Comparison of ENCODE assay signal across 1 cellular context in genomic region chr7:77944183-77945182, GRCh38.
TF ChIP-seq lines count a peak whose summit lies in the region.

No MANE protein-coding gene starts in this region.

TF ChIP-seq in K562, 482 proteins besides CTCF, POLR2A, EP300 and RAD21 (continued from another document and continues in another):
- no peak for TF ChIP-seq UBTF (IDR thresholded peaks at IDR 0.05; ENCODE audit: borderline replicate concordance in 1 of 2, low read depth in 2 of 2, low read length in 2 of 2)
- TF ChIP-seq TFAM (CRISPR knock-in tag; conservative IDR thresholded peaks at IDR 0.05) = no peak
- TF ChIP-seq MED1 (CRISPR knock-in tag; IDR thresholded peaks at IDR 0.05; ENCODE audit: borderline replicate concordance) = no peak
- TF ChIP-seq FOXP4 (CRISPR knock-in tag; IDR thresholded peaks at IDR 0.05; ENCODE audit: borderline replicate concordance) = no peak
- peak; percentile 56 for TF ChIP-seq HDAC3 (IDR thresholded peaks at IDR 0.05; ENCODE audit: borderline replicate concordance, partially characterized antibody)
- TF ChIP-seq SIN3B (IDR thresholded peaks at IDR 0.05; ENCODE audit: low read depth) = no peak
- TF ChIP-seq E2F8 (IDR thresholded peaks at IDR 0.05; ENCODE audit: low read depth, partially characterized antibody) = peak; percentile 49
- TF ChIP-seq FOXA1 (IDR thresholded peaks at IDR 0.05; ENCODE audit: borderline replicate concordance) = peak; percentile 38; the same call in 1 of the 2 replicates
- no peak for TF ChIP-seq PHF20 (IDR thresholded peaks at IDR 0.05; ENCODE audit: partially characterized antibody)
- TF ChIP-seq NBN (IDR thresholded peaks at IDR 0.05; ENCODE audit: low read depth) = peak; percentile 44; the same call in 1 of the 2 replicates
- TF ChIP-seq FOXK2 (conservative IDR thresholded peaks at IDR 0.05 in 1 of 2, IDR thresholded peaks at IDR 0.05 in 1 of 2; ENCODE audit: low read depth in 2 of 2) = peak in 1 of 2 experiments; percentile 39; a peak in 1 of 4 replicates
- peak; percentile 64 for TF ChIP-seq CHAMP1 (IDR thresholded peaks at IDR 0.05)
- peak; percentile 32; the same call in 1 of the 2 replicates for TF ChIP-seq MTA2 (IDR thresholded peaks at IDR 0.05; ENCODE audit: low read depth)
- TF ChIP-seq SRF (CRISPR knock-in tag; IDR thresholded peaks at IDR 0.05) = no peak
- peak; percentile 58 for TF ChIP-seq HES1 (IDR thresholded peaks at IDR 0.05; ENCODE audit: low read depth)
- no peak for TF ChIP-seq SNAPC5 (CRISPR knock-in tag; IDR thresholded peaks at IDR 0.05)
- no peak for TF ChIP-seq HNRNPH1 (optimal IDR thresholded peaks at IDR 0.05; ENCODE audit: low read depth, low read length)
- TF ChIP-seq NR0B1 (IDR thresholded peaks at IDR 0.05; ENCODE audit: partially characterized antibody) = no peak
- TF ChIP-seq PTRF (tag; IDR thresholded peaks at IDR 0.05) = no peak
- no peak for TF ChIP-seq RERE (CRISPR knock-in tag; IDR thresholded peaks at IDR 0.05; ENCODE audit: borderline replicate concordance)
- TF ChIP-seq E4F1 (CRISPR knock-in tag; IDR thresholded peaks at IDR 0.05; ENCODE audit: borderline replicate concordance) = no peak
- TF ChIP-seq ZNF511 (CRISPR knock-in tag; IDR thresholded peaks at IDR 0.05) = no peak
- TF ChIP-seq TAF1 (IDR thresholded peaks at IDR 0.05; ENCODE audit: control insufficient read depth, extremely low read depth, insufficient read depth, low read length, severe bottlenecking) = no peak
- TF ChIP-seq CXXC5 (CRISPR knock-in tag; IDR thresholded peaks at IDR 0.05) = peak; percentile 13
- no peak for TF ChIP-seq CEBPG (CRISPR knock-in tag; IDR thresholded peaks at IDR 0.05)
- no peak for TF ChIP-seq CEBPG (tag; conservative IDR thresholded peaks at IDR 0.05 in 1 of 2, IDR thresholded peaks at IDR 0.05 in 1 of 2)
- TF ChIP-seq U2AF1 (optimal IDR thresholded peaks at IDR 0.05; ENCODE audit: low read depth, low read length) = no peak
- TF ChIP-seq E2F6 (IDR thresholded peaks at IDR 0.05; ENCODE audit: borderline replicate concordance in 1 of 2, extremely low read depth in 1 of 2, insufficient read depth in 1 of 2, insufficient read length in 1 of 2, low read depth in 1 of 2, low read length in 1 of 2, poor library complexity in 1 of 2, severe bottlenecking in 1 of 2) = peak; percentile 16 to 79
- no peak for TF ChIP-seq CREB3 (tag; conservative IDR thresholded peaks at IDR 0.05; ENCODE audit: low read depth)
- TF ChIP-seq ZNF780A (CRISPR knock-in tag; IDR thresholded peaks at IDR 0.05) = no peak
